In genomic region chr1:156414440-156415064, GRCh38 we compare ENCODE assay signal across 21 cellular contexts. TPM values are rescaled to one million over a fixed set of nuclear protein-coding genes. Genes with fewer than 3 reads are reported as not detected.
DNase-seq lines count a peak whose midpoint lies in the region; ATAC-seq and TF ChIP-seq lines count a peak whose summit lies in the region.
"Had no signal": no experiment of that assay in that cellular context is flagged by ENCODE, and none has a peak within 500 bp of the region (broad histone marks: within the 10 kb centered on the region; RNA-seq: fewer than 3 reads in every experiment).

No MANE protein-coding gene starts in this region.

- no peaks in the 10 kb centered on the region for H4K20me1 ChIP-seq in SK-N-SH (ENCODE audit: insufficient read depth)

- TF ChIP-seq CTCF in SK-N-SH (IDR thresholded peaks at IDR 0.05) = no peak
- TF ChIP-seq CTCF in liver (IDR thresholded peaks at IDR 0.05; ENCODE audit: low read depth, low read length, missing input control) = no peak

- H3K4me1 ChIP-seq in SK-N-SH (ENCODE audit: control insufficient read depth in 1 of 2, insufficient read depth in 2 of 2, low read depth in 1 of 2, low read length in 1 of 2) (peaks cover 0 to 4% of the 10 kb centered on the region in 2 experiments; a peak in 2 of 4 replicates), liver (ENCODE audit: control insufficient read depth in 4 of 4, insufficient read depth in 4 of 4, low read length in 3 of 4) (no peaks in the 10 kb centered on the region)
- H3K4me1 ChIP-seq: BLaER1 treated with 17β-estradiol and CSF1 and Interleukin-3, amounts not matched to agents 10 nM and 100 nM; esophagus squamous epithelium; tibial artery had no signal

- TF ChIP-seq RAD21 in SK-N-SH (IDR thresholded peaks at IDR 0.05; ENCODE audit: low read length) (no peak), liver (IDR thresholded peaks at IDR 0.05) (no peak)

- H3K4me3 ChIP-seq in SK-N-SH (ENCODE audit: low read depth in 2 of 2, low read length in 1 of 2) (no peak overlapping the region), liver (ENCODE audit: low read depth in 1 of 3, low read length in 3 of 3) (no peak overlapping the region)
- H3K4me3 ChIP-seq: BLaER1 treated with 17β-estradiol and CSF1 and Interleukin-3, amounts not matched to agents 10 nM and 100 nM; esophagus squamous epithelium; tibial artery had no signal

- POLR2A ChIA-PET in SK-N-SH (lab: Yijun Ruan, JAX) = no interaction called here

- no peaks in the 10 kb centered on the region for H3K79me2 ChIP-seq in SK-N-SH (ENCODE audit: insufficient read depth)

- no peak for TF ChIP-seq EP300 in SK-N-SH (IDR thresholded peaks at IDR 0.05; ENCODE audit: borderline replicate concordance in 1 of 2, low read depth in 1 of 2, low read length in 1 of 2)

- WGBS in SK-N-SH (ENCODE audit: low lambda C conversion rate) = 82% methylated on average over 8 of the region's 8 CpGs
- 18% methylated on average over 8 of the region's 8 CpGs for WGBS in liver

- no peak overlapping the region for H3K27ac ChIP-seq in SK-N-SH (ENCODE audit: low read depth in 2 of 2, low read length in 1 of 2)
- H3K27ac ChIP-seq in angular gyrus (ENCODE audit: low read depth, low read length) = peak overlapping the region; percentile 100
- no peak overlapping the region for H3K27ac ChIP-seq in liver (ENCODE audit: low read depth in 1 of 2, low read length in 2 of 2)
- H3K27ac ChIP-seq: 22Rv1; BLaER1 treated with 17β-estradiol and CSF1 and Interleukin-3, amounts not matched to agents 10 nM and 100 nM; esophagus squamous epithelium; tibial artery had no signal

- DNase-seq in SK-N-SH (no peak), HuH-7 (ENCODE audit: low spot score) (peak; percentile 73), NCI-H2171 treated with DMSO at 0.1 percent for 48 hours (lab: John Stamatoyannopoulos, UW) (no peak), NCI-H2107 (lab: John Stamatoyannopoulos, UW) (no peak)
- DNase-seq in activated effector memory CD4-positive, alpha-beta T cell treated with anti-CD3 and anti-CD28 coated beads, Interleukin-2, amount 50 U/mL, for 16 hours = no peak
- DNase-seq: activated B cell treated with CpG ODN at 0.5 μM for 24 hours; aorta; cortex of kidney; esophagus squamous epithelium; islet precursor cell; stimulated activated CD4-positive, alpha-beta T cell treated with anti-CD3 and anti-CD28 coated beads, Interleukin-4, amount 100 ng/mL, for 1 hour; T-cell; tibial artery had no signal

- H3K9me3 ChIP-seq in SK-N-SH = no peaks in the 10 kb centered on the region
- no peaks in the 10 kb centered on the region for H3K9me3 ChIP-seq in liver (ENCODE audit: control insufficient read depth in 4 of 4, low read length in 3 of 4)
- H3K9me3 ChIP-seq: esophagus squamous epithelium, tibial artery had no signal

- H3K27me3 ChIP-seq in SK-N-SH (ENCODE audit: insufficient read depth) (peaks cover 2% of the 10 kb centered on the region; the same call in 1 of the 2 replicates), liver (ENCODE audit: control insufficient read depth in 4 of 4, insufficient read depth in 4 of 4, low read length in 3 of 4) (peaks cover 0 to 11% (median 1%) of the 10 kb centered on the region in 4 donors)

- H3F3A ChIP-seq in SK-N-SH (replicated peaks; ENCODE audit: insufficient read depth) = no peaks in the 10 kb centered on the region

- H3K9ac ChIP-seq in SK-N-SH = no peak overlapping the region
- H3K9ac ChIP-seq in liver (ENCODE audit: low read depth in 1 of 2, low read length in 2 of 2) = no peak overlapping the region
- H3K9ac ChIP-seq: BLaER1 treated with 17β-estradiol and CSF1 and Interleukin-3, amounts not matched to agents 10 nM and 100 nM had no signal

- no peaks in the 10 kb centered on the region for H3K9me2 ChIP-seq in SK-N-SH

- ATAC-seq in SK-N-SH treated with all-trans-retinoic acid at 6 μM for 48 hours = no peak
- ATAC-seq: T-cell had no signal

- H3K36me3 ChIP-seq in SK-N-SH (replicated peaks in 1 of 2; ENCODE audit: control insufficient read depth in 1 of 2, insufficient read depth in 2 of 2, low read length in 1 of 2) (no peaks in the 10 kb centered on the region), liver (ENCODE audit: control insufficient read depth in 4 of 4, insufficient read depth in 3 of 4, low read depth in 1 of 4, low read length in 3 of 4) (no peaks in the 10 kb centered on the region)
- H3K36me3 ChIP-seq: BLaER1 treated with 17β-estradiol and CSF1 and Interleukin-3, amounts not matched to agents 10 nM and 100 nM; esophagus squamous epithelium; tibial artery had no signal

- no peak overlapping the region for H3K4me2 ChIP-seq in SK-N-SH
- H3K4me2 ChIP-seq: BLaER1 treated with 17β-estradiol and CSF1 and Interleukin-3, amounts not matched to agents 10 nM and 100 nM had no signal

- CTCF ChIA-PET in SK-N-SH (lab: Yijun Ruan, JAX) = interaction anchor here (0.6 to 29.5 kb wide), 5 partner anchors 9 to 43 kb away, joined by 3 to 412 read pairs (median 4); no protein-coding TSS in a partner anchor

- H2AFZ ChIP-seq in SK-N-SH (ENCODE audit: low read depth) = no peak overlapping the region

TF ChIP-seq in SK-N-SH treated with all-trans-retinoic acid at 6 μM for 48 hours, 23 proteins besides CTCF, POLR2A, EP300 and RAD21:
- TF ChIP-seq GLIS3 (CRISPR knock-in tag; IDR thresholded peaks at IDR 0.05) (no peak), ZFP30 (CRISPR knock-in tag; IDR thresholded peaks at IDR 0.05) (no peak), RARB (CRISPR knock-in tag; IDR thresholded peaks at IDR 0.05) (no peak), ZNF8 (CRISPR knock-in tag; IDR thresholded peaks at IDR 0.05) (no peak), CSDC2 (CRISPR knock-in tag; IDR thresholded peaks at IDR 0.05) (no peak), ZFP3 (CRISPR knock-in tag; IDR thresholded peaks at IDR 0.05) (no peak)
- TF ChIP-seq, protein P1, sequence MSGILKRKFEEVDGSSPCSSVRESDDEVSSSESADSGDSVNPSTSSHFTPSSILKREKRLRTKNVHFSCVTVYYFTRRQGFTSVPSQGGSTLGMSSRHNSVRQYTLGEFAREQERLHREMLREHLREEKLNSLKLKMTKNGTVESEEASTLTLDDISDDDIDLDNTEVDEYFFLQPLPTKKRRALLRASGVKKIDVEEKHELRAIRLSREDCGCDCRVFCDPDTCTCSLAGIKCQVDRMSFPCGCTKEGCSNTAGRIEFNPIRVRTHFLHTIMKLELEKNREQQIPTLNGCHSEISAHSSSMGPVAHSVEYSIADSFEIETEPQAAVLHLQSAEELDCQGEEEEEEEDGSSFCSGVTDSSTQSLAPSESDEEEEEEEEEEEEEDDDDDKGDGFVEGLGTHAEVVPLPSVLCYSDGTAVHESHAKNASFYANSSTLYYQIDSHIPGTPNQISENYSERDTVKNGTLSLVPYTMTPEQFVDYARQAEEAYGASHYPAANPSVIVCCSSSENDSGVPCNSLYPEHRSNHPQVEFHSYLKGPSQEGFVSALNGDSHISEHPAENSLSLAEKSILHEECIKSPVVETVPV (CRISPR knock-in tag; IDR thresholded peaks at IDR 0.05) = no peak

TF ChIP-seq in liver, 16 proteins besides CTCF, POLR2A, EP300 and RAD21:
- TF ChIP-seq RXRA (IDR thresholded peaks at IDR 0.05) = no peak
- TF ChIP-seq, protein P2, sequence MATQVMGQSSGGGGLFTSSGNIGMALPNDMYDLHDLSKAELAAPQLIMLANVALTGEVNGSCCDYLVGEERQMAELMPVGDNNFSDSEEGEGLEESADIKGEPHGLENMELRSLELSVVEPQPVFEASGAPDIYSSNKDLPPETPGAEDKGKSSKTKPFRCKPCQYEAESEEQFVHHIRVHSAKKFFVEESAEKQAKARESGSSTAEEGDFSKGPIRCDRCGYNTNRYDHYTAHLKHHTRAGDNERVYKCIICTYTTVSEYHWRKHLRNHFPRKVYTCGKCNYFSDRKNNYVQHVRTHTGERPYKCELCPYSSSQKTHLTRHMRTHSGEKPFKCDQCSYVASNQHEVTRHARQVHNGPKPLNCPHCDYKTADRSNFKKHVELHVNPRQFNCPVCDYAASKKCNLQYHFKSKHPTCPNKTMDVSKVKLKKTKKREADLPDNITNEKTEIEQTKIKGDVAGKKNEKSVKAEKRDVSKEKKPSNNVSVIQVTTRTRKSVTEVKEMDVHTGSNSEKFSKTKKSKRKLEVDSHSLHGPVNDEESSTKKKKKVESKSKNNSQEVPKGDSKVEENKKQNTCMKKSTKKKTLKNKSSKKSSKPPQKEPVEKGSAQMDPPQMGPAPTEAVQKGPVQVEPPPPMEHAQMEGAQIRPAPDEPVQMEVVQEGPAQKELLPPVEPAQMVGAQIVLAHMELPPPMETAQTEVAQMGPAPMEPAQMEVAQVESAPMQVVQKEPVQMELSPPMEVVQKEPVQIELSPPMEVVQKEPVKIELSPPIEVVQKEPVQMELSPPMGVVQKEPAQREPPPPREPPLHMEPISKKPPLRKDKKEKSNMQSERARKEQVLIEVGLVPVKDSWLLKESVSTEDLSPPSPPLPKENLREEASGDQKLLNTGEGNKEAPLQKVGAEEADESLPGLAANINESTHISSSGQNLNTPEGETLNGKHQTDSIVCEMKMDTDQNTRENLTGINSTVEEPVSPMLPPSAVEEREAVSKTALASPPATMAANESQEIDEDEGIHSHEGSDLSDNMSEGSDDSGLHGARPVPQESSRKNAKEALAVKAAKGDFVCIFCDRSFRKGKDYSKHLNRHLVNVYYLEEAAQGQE (IDR thresholded peaks at IDR 0.05) = peak; percentile 97

RNA-seq across cellular contexts. Expression of gene RHBG, which starts 45.5 kb away (rescaled TPM):
- polyA plus RNA-seq in SK-N-SH (2012; rRNA removed) (0.18 TPM in 1 of 2 replicates, not detected in the other), liver (1 to 10 TPM in 1 of 2 donors, under 1 TPM in 1; 0.25 to 6.4 TPM)
- polyA plus RNA-seq in SK-N-SH (2012; cell fraction: cytosol; rRNA removed) = not detected in 2 replicates
- polyA plus RNA-seq in SK-N-SH (2012; cell fraction: nucleus; rRNA removed) = 0.15 TPM in 1 of 2 replicates, not detected in the other
- 1 to 10 TPM; 1.0 to 3.5 TPM for total RNA-seq in liver
- total RNA-seq: activated B cell treated with CpG ODN at 0.5 μM for 24 hours; activated T-helper 1 cell treated with anti-CD3 and anti-CD28 coated beads, Interleukin-12 subunit alpha, Interleukin-12 subunit beta, Interleukin-2, Interleukin-4 antibody, amounts not matched to agents 30 ng/mL and 10 ng/mL and 1 ng/mL, durations not matched to agents 14 hours and 24 hours and 36 hours; aorta; LHCN-M2; mesenteric fat pad had no signal
- polyA plus RNA-seq: aorta had no signal
